In the genomic region with DNA sequence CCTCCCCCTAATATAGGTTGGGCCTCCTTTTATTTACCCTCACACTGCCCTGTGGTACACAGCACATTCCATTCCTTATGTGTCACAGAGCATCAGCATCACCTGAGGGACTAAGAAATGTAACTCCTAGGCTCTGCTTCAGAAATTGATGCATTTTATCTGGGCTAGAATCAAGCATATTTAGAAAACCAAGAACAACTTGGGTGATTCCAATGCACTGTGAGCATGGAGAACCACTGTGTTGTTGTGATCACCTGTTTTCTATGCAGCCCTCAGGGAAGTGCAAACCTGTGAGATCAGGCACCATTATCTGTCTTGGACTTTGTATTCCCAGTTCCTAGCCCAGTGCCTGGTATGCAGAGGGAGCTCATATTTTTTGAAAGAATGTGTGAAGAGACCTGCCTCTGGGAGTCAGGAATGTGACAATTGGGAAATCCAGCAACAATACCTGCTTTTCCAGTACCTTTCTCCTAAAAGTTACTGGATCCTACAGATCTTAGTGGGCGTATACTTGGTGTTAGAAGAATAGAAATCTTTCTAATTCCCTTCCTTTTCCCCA, we compare ENCODE assay signal across 23 cellular contexts. TPM values are rescaled to one million over a fixed set of nuclear protein-coding genes. Genes with fewer than 3 reads are reported as not detected.
DNase-seq lines count a peak whose midpoint lies in the region; ATAC-seq and TF ChIP-seq lines count a peak whose summit lies in the region.
"Had no signal": no experiment of that assay in that cellular context is flagged by ENCODE, and none has a peak within 500 bp of the region (broad histone marks: within the 10 kb centered on the region; RNA-seq: fewer than 3 reads in every experiment).

No MANE protein-coding gene starts in this region.

- no peaks in the 10 kb centered on the region for H3K9me3 Mint-ChIP-seq in nephron progenitor cell
- H3K9me3 Mint-ChIP-seq: activated naive CD8-positive, alpha-beta T cell treated with anti-CD3 and anti-CD28 coated beads, Interleukin-2, amount 50 U/mL, for 24 hours; CD4-positive, alpha-beta T cell; stimulated activated naive B cell treated with anti-CD40 and anti-IgM and Interleukin-4, amounts not matched to agents 10 μg/mL and 1 μg/mL and 100 μg/mL, for 72 hours; T-helper 1 cell treated with Interleukin-12 subunit alpha and Interleukin-12 subunit beta and Interleukin-4 antibody, amounts not matched to agents 30 μg/mL and 1 μg/mL, for 36 hours had no signal

- peak; percentile 94 for ATAC-seq in HCT116
- peak; percentile 98 for ATAC-seq in PC-3
- ATAC-seq in Right ventricle myocardium superior (ENCODE audit: poor library complexity): no peak
- no peak for ATAC-seq in HG03571 (IDR thresholded peaks at IDR 0.05; ENCODE audit: unreplicated experiment)
- ATAC-seq: activated naive CD8-positive, alpha-beta T cell treated with anti-CD3 and anti-CD28 coated beads, Interleukin-2, amount 50 U/mL, for 24 hours; stimulated activated naive B cell treated with anti-CD40 and anti-IgM and Interleukin-4, amounts not matched to agents 10 μg/mL and 1 μg/mL and 100 μg/mL, for 72 hours had no signal

- H3K36me3 ChIP-seq in HCT116 (ENCODE audit: control insufficient read depth in 1 of 2, insufficient read depth in 2 of 2, low read length in 2 of 2): peaks cover 3 to 6% of the 10 kb centered on the region in 2 experiments; a peak in 1 of 4 replicates
- 0 out of 2 replicates have a peak, but pooled peaks cover 11% of the 10 kb centered on the region for H3K36me3 ChIP-seq in PC-3 (ENCODE audit: low read depth, low read length)
- no peaks in the 10 kb centered on the region for H3K36me3 ChIP-seq in hepatocyte (replicated peaks; ENCODE audit: insufficient read depth, low read depth)

- POLR2A ChIA-PET in HCT116 (lab: Charles Lee) (no interaction called here), PC-3 (lab: Charles Lee; ENCODE audit: unreplicated experiment) (no interaction called here)

- RAD21 ChIA-PET in HCT116 (lab: Charles Lee; ENCODE audit: low non-redundant PET in 1 of 2, low total read pairs in 2 of 2, uncharacterized antibody in 2 of 2, unreplicated experiment in 2 of 2): no interaction called here

- H3K4me3 Mint-ChIP-seq in nephron progenitor cell: no peak overlapping the region
- H3K4me3 Mint-ChIP-seq: activated naive CD8-positive, alpha-beta T cell treated with anti-CD3 and anti-CD28 coated beads, Interleukin-2, amount 50 U/mL, for 24 hours; CD4-positive, alpha-beta T cell; stimulated activated naive B cell treated with anti-CD40 and anti-IgM and Interleukin-4, amounts not matched to agents 10 μg/mL and 1 μg/mL and 100 μg/mL, for 72 hours; T-helper 1 cell treated with Interleukin-12 subunit alpha and Interleukin-12 subunit beta and Interleukin-4 antibody, amounts not matched to agents 30 μg/mL and 1 μg/mL, for 36 hours had no signal

- TF ChIP-seq CTCF in HCT116 (IDR thresholded peaks at IDR 0.05 in 2 of 3, conservative IDR thresholded peaks at IDR 0.05 in 1 of 3; ENCODE audit: borderline replicate concordance in 1 of 3, insufficient read depth in 1 of 3, low read depth in 2 of 3, low read length in 2 of 3) (no peak), PC-3 (conservative IDR thresholded peaks at IDR 0.05; ENCODE audit: low read depth, low read length) (no peak), hepatocyte (IDR thresholded peaks at IDR 0.05; ENCODE audit: poor library complexity) (no peak), nephron progenitor cell (IDR thresholded peaks at IDR 0.05) (no peak)

- peak overlapping the region; percentile 47 for H3K27ac Mint-ChIP-seq in nephron progenitor cell
- H3K27ac Mint-ChIP-seq: activated naive CD8-positive, alpha-beta T cell treated with anti-CD3 and anti-CD28 coated beads, Interleukin-2, amount 50 U/mL, for 24 hours; CD4-positive, alpha-beta T cell; stimulated activated naive B cell treated with anti-CD40 and anti-IgM and Interleukin-4, amounts not matched to agents 10 μg/mL and 1 μg/mL and 100 μg/mL, for 72 hours; T-helper 1 cell treated with Interleukin-12 subunit alpha and Interleukin-12 subunit beta and Interleukin-4 antibody, amounts not matched to agents 30 μg/mL and 1 μg/mL, for 36 hours had no signal

- H3K4me1 ChIP-seq in HCT116 (ENCODE audit: control insufficient read depth in 1 of 2, insufficient read depth in 2 of 2, low read length in 2 of 2) (peaks cover 15 to 16% of the 10 kb centered on the region in 2 experiments), PC-3 (ENCODE audit: insufficient read depth, low read length) (peaks cover 23% of the 10 kb centered on the region), hepatocyte (ENCODE audit: insufficient read depth) (peaks cover 26% of the 10 kb centered on the region)
- H3K4me1 ChIP-seq: SJCRH30 had no signal

- peaks cover 14% of the 10 kb centered on the region for H3K79me2 ChIP-seq in HCT116 (ENCODE audit: insufficient read depth, low read length)
- H3K79me2 ChIP-seq in PC-3 (ENCODE audit: low read length): peaks cover 25% of the 10 kb centered on the region
- peaks cover 55% of the 10 kb centered on the region for H3K79me2 ChIP-seq in hepatocyte

- BruUV-seq in HCT116 (replicated peaks; lab: Mats Ljungman, UMichigan) (no TSS peak), PC-3 (replicated peaks; lab: Mats Ljungman, UMichigan) (no TSS peak)

- peaks cover 64% of the 10 kb centered on the region for H3K36me3 Mint-ChIP-seq in nephron progenitor cell (ENCODE audit: low read depth)

- intact Hi-C loops in HCT116 (cut with micrococcal nuclease) (no loop called here), PC-3 (cut with micrococcal nuclease) (no loop called here), Right ventricle myocardium superior (cut with DNase I) (no loop called here)

- H2AFZ ChIP-seq in HCT116 (ENCODE audit: low read depth, low read length, poor library complexity, severe bottlenecking) (no peak overlapping the region), PC-3 (ENCODE audit: low read length) (no peak overlapping the region), hepatocyte (no peak overlapping the region)

- H3K4me2 ChIP-seq in HCT116 (ENCODE audit: low read length) (peak overlapping the region; percentile 40), PC-3 (ENCODE audit: low read length) (peak overlapping the region; percentile 47), hepatocyte (peak overlapping the region; percentile 53)

- H3K9me3 ChIP-seq in HCT116 (ENCODE audit: control insufficient read depth in 1 of 2, insufficient read depth in 1 of 2, low read depth in 1 of 2, low read length in 2 of 2): no peaks in the 10 kb centered on the region
- H3K9me3 ChIP-seq in PC-3 (ENCODE audit: low read length): no peaks in the 10 kb centered on the region
- H3K9me3 ChIP-seq in hepatocyte (ENCODE audit: low read depth): no peaks in the 10 kb centered on the region
- H3K9me3 ChIP-seq: SJCRH30, thyroid gland had no signal

- H3F3A ChIP-seq in PC-3 (ENCODE audit: low read length, unreplicated experiment): no peaks in the 10 kb centered on the region

- H3K9ac ChIP-seq in HCT116 (ENCODE audit: low read length): no peak overlapping the region
- no peak overlapping the region for H3K9ac ChIP-seq in PC-3 (ENCODE audit: low read length)

- TF ChIP-seq RAD21 in HCT116 (IDR thresholded peaks at IDR 0.05; ENCODE audit: low read depth): no peak

- H3K27ac ChIP-seq in HCT116 (ENCODE audit: low read depth, low read length) (peak overlapping the region; percentile 32; the same call in 1 of the 2 replicates), PC-3 (ENCODE audit: low read length) (peak overlapping the region; percentile 58), hepatocyte (peak overlapping the region; percentile 86)
- H3K27ac ChIP-seq: SJCRH30, thyroid gland had no signal

- H3K27me3 Mint-ChIP-seq in nephron progenitor cell (ENCODE audit: low read depth, poor library complexity): no peaks in the 10 kb centered on the region
- H3K27me3 Mint-ChIP-seq: activated naive CD8-positive, alpha-beta T cell treated with anti-CD3 and anti-CD28 coated beads, Interleukin-2, amount 50 U/mL, for 24 hours; CD4-positive, alpha-beta T cell; stimulated activated naive B cell treated with anti-CD40 and anti-IgM and Interleukin-4, amounts not matched to agents 10 μg/mL and 1 μg/mL and 100 μg/mL, for 72 hours had no signal

- peak; percentile 18 for DNase-seq in HCT116 (ENCODE audit: low read depth, low spot score)
- peak; percentile 88 for DNase-seq in PC-3
- DNase-seq in hepatocyte (ENCODE audit: low spot score): peak; percentile 40
- no peak for DNase-seq in nephron progenitor cell
- DNase-seq in Right ventricle myocardium superior: no peak
- no peak for DNase-seq in effector CD4-positive, alpha-beta T cell
- DNase-seq in NCI-H2196 treated with DMSO at 0.1 percent for 48 hours (lab: John Stamatoyannopoulos, UW; ENCODE audit: unreplicated experiment): no peak
- DNase-seq: activated effector memory CD4-positive, alpha-beta T cell treated with Interleukin-2 at 50 U/mL for 16 hours; activated naive CD8-positive, alpha-beta T cell treated with anti-CD3 and anti-CD28 coated beads, Interleukin-2, amount 50 U/mL, for 24 hours; CD4-positive, alpha-beta T cell; DMS153; hypothalamus; kidney glomerular epithelial cell; midbrain; MM.1S; NCI-H1694; NCI-H226; SJCRH30; stimulated activated CD4-positive, alpha-beta T cell treated with anti-CD3 and anti-CD28 coated beads, Interleukin-1b, Interleukin-23, amount 100 ng/mL, for 48 hours; stimulated activated naive B cell treated with anti-CD40 and anti-IgM and Interleukin-4, amounts not matched to agents 10 μg/mL and 1 μg/mL and 100 μg/mL, for 72 hours; thyroid gland had no signal

- H3K4me3 ChIP-seq in HCT116 (replicated peaks in 1 of 2; ENCODE audit: low read depth in 1 of 2, low read length in 2 of 2): no peak overlapping the region
- peak overlapping the region; percentile 3; the same call in 1 of the 2 replicates for H3K4me3 ChIP-seq in PC-3 (ENCODE audit: low read length)
- H3K4me3 ChIP-seq in hepatocyte: no peak overlapping the region
- H3K4me3 ChIP-seq: SJCRH30, thyroid gland had no signal

- no peaks in the 10 kb centered on the region for H4K20me1 ChIP-seq in HCT116 (ENCODE audit: insufficient read depth)
- H4K20me1 ChIP-seq in PC-3 (ENCODE audit: low read length): no peaks in the 10 kb centered on the region
- H4K20me1 ChIP-seq in hepatocyte (ENCODE audit: insufficient read depth, poor library complexity, severe bottlenecking): no peaks in the 10 kb centered on the region

- H3K9me2 ChIP-seq in HCT116 (ENCODE audit: insufficient read depth) (no peaks in the 10 kb centered on the region), PC-3 (replicated peaks; ENCODE audit: low read length) (no peaks in the 10 kb centered on the region), hepatocyte (replicated peaks; ENCODE audit: insufficient read depth) (no peaks in the 10 kb centered on the region)

- CTCF ChIA-PET in HCT116 (lab: Charles Lee) (no interaction called here), PC-3 (lab: Charles Lee) (no interaction called here)

- H3K27me3 ChIP-seq in HCT116 (ENCODE audit: insufficient read depth, low read length) (no peaks in the 10 kb centered on the region), PC-3 (ENCODE audit: low read length) (no peaks in the 10 kb centered on the region), hepatocyte (no peaks in the 10 kb centered on the region)
- H3K27me3 ChIP-seq: SJCRH30, thyroid gland had no signal

- peaks cover 8% of the 10 kb centered on the region for H3K4me1 Mint-ChIP-seq in nephron progenitor cell

- 62% methylated on average over 1 of the region's 1 CpG for WGBS in hepatocyte (ENCODE audit: low lambda C conversion rate, missing lambda C conversion rate)

- no peak for TF ChIP-seq POLR2A in HCT116 (IDR thresholded peaks at IDR 0.05; ENCODE audit: borderline replicate concordance, extremely low read depth, insufficient read depth, insufficient read length)

RNA-seq across cellular contexts. Expression of gene KAT14, which starts 7.0 kb away (rescaled TPM):
- total RNA-seq in HCT116 (2021; ENCODE audit: unreplicated experiment): 11.4 TPM
- 4.9 and 7.2 TPM in 2 replicates for polyA plus RNA-seq in HCT116 (2012)
- 10.8 and 12.5 TPM in 2 replicates for total RNA-seq in PC-3 (2014; rRNA removed)
- 20.6 and 24.7 TPM in 2 replicates for total RNA-seq in hepatocyte
- polyA plus RNA-seq in hepatocyte: 12.3 and 12.8 TPM in 2 replicates
- 11.6 TPM for total RNA-seq in Right ventricle myocardium superior

RNA-seq across cellular contexts. Expression of gene PET117, which starts 7.0 kb away (rescaled TPM):
- total RNA-seq in HCT116 (2021; ENCODE audit: unreplicated experiment): 22.3 TPM
- 16.9 and 18.8 TPM in 2 replicates for polyA plus RNA-seq in HCT116 (2012)
- total RNA-seq in PC-3 (2014; rRNA removed): 21.2 and 31.2 TPM in 2 replicates
- total RNA-seq in hepatocyte: 21.8 and 27.7 TPM in 2 replicates
- polyA plus RNA-seq in hepatocyte: 21.7 and 24.7 TPM in 2 replicates
- 12.0 TPM for total RNA-seq in Right ventricle myocardium superior

Comparison
In these comparisons a context has a peak if more than half of its experiments do, and no peak if none do; other contexts are left out.
1. ATAC-seq: peak in HCT116 (single experiment) and PC-3 (single experiment); none in Right ventricle myocardium superior (single experiment) and HG03571 (single experiment).
2. DNase-seq: peak in HCT116 (single experiment), PC-3 (single experiment) and hepatocyte (single experiment); none in nephron progenitor cell (single experiment), Right ventricle myocardium superior (single experiment), effector CD4-positive, alpha-beta T cell (single experiment) and NCI-H2196 treated with DMSO at 0.1 percent for 48 hours (single experiment).
3. H3K27ac ChIP-seq: peak in every context shown above with its lines; median percentile 86 in hepatocyte; 58 in PC-3; 32 in HCT116.
4. Peak in every context shown above with its lines, with median percentiles within 50 percentile points of each other: H3K4me2 ChIP-seq.